Comparison of ENCODE assay signal across 18 cellular contexts in the genomic region with DNA sequence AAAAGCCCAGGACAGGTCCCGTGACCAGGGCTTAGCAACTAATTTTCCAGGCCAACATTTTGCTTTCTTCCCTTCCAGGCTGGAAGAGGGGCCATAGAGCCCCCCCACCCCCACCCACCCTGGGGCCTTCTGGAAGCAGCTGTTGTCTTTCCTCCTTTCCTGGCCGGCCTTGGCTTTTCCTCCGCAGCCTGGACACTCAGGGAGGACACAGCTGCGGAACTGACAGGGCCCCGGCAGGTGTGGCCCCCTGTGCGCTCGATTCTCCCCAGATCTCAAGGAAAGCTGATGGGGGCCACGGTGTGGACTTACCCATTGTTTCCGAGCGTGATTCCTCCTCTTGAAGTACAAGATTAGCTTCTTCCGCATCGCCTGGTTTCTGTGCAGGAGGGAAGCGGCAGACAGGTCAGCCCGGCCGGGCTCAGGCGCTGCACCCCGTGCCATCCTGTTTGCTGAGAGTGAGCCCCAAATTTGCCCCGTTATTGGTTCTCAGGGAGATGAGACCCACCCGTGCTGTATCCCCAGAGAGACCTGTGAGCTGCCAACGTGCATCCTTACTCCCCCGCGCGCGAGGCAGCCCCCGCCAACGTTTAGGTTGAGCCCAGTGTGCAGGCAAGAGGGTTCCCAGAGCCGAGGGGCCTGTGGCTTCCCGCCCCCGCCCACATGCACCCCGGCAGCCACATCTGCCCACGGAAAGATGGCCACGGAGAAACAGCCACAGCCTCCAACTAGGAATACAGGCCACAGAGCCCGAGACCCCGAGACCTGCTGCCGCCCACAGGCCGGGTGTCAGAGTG.
DNase-seq lines count a peak whose midpoint lies in the region; ATAC-seq and TF ChIP-seq lines count a peak whose summit lies in the region.
"Had no signal": no experiment of that assay in that cellular context is flagged by ENCODE, and none has a peak within 500 bp of the region (broad histone marks: within the 10 kb centered on the region; RNA-seq: fewer than 3 reads in every experiment).

No MANE protein-coding gene starts in this region.

- no peaks in the 10 kb centered on the region for H3K9me2 ChIP-seq in GM23338 (ENCODE audit: insufficient read depth)

- 93 to 94% methylated on average over 26 to 36 of the region's 36 CpGs for WGBS in endodermal cell (ENCODE audit: insufficient coverage in 1 of 2, insufficient read length in 1 of 2), 2 experiments

- H3K27me3 Mint-ChIP-seq in GM23338 (ENCODE audit: insufficient read depth, low read depth, poor library complexity) (peaks cover 33% of the 10 kb centered on the region), endodermal cell (ENCODE audit: insufficient read depth) (no peaks in the 10 kb centered on the region), nephron progenitor cell (ENCODE audit: low read depth, poor library complexity) (no peaks in the 10 kb centered on the region)
- no peaks in the 10 kb centered on the region for H3K27me3 Mint-ChIP-seq in activated T-helper 17 cell treated with anti-CD3 and anti-CD28 coated beads, Interleukin-2, amount 50 U/mL, for 72 hours

- ATAC-seq in GM23338 (no peak), HG03196 (IDR thresholded peaks at IDR 0.05; ENCODE audit: unreplicated experiment) (no peak)
- ATAC-seq in activated T-helper 17 cell treated with anti-CD3 and anti-CD28 coated beads, Interleukin-2, amount 50 U/mL, for 72 hours (replicated peaks): no peak
- ATAC-seq: mucosa of descending colon had no signal

- no peak overlapping the region for H3K4me2 ChIP-seq in GM23338

- no peak for DNase-seq in GM23338 (ENCODE audit: low spot score)
- no peak for DNase-seq in NT2/D1 (ENCODE audit: low read depth, low spot score)
- DNase-seq in endodermal cell: no peak
- DNase-seq in retina: peak; percentile 68
- DNase-seq in nephron progenitor cell: no peak
- DNase-seq: activated CD4-positive, CD25-positive, alpha-beta regulatory T cell treated with anti-CD3 and anti-CD28 coated beads, Interleukin-2, amount 50 U/mL, for 72 hours; activated T-cell treated with anti-CD3 and anti-CD28 coated beads for 4 hours; amniotic stem cell; colonic mucosa; head of caudate nucleus; Karpas-422; kidney; mucosa of descending colon; NCI-H1417 treated with DMSO at 0.1 percent for 48 hours; stimulated activated CD4-positive, alpha-beta T cell treated with anti-CD3 and anti-CD28 coated beads, Interleukin-15, amount 100 ng/mL, for 24 hours; substantia nigra had no signal

- H3K4me3 ChIP-seq in GM23338 (no peak overlapping the region), NT2/D1 (ENCODE audit: insufficient read length, low read depth) (no peak overlapping the region), endodermal cell (ENCODE audit: low read length) (no peak overlapping the region)
- H3K4me3 ChIP-seq: colonic mucosa, mucosa of descending colon had no signal

- no peak overlapping the region for H2AFZ ChIP-seq in GM23338

- peaks cover 38% of the 10 kb centered on the region for H3K4me1 Mint-ChIP-seq in GM23338
- peaks cover 12% of the 10 kb centered on the region for H3K4me1 Mint-ChIP-seq in endodermal cell
- no peaks in the 10 kb centered on the region for H3K4me1 Mint-ChIP-seq in activated T-helper 17 cell treated with anti-CD3 and anti-CD28 coated beads, Interleukin-2, amount 50 U/mL, for 72 hours
- peaks cover 27% of the 10 kb centered on the region for H3K4me1 Mint-ChIP-seq in nephron progenitor cell

- H3K9me3 ChIP-seq in NT2/D1 (ENCODE audit: insufficient read depth, low read length) (no peaks in the 10 kb centered on the region), endodermal cell (ENCODE audit: control insufficient read depth, low read length) (peaks cover 11% of the 10 kb centered on the region)
- H3K9me3 ChIP-seq: colonic mucosa, mucosa of descending colon had no signal

- H3K27ac ChIP-seq in GM23338 (ENCODE audit: low read depth) (no peak overlapping the region), endodermal cell (ENCODE audit: low read depth, low read length) (peak overlapping the region; percentile 58)
- H3K27ac ChIP-seq: colonic mucosa had no signal

- H3K9me3 Mint-ChIP-seq in GM23338: peaks cover 4% of the 10 kb centered on the region; the same call in 1 of the 3 replicates
- H3K9me3 Mint-ChIP-seq in endodermal cell: no peaks in the 10 kb centered on the region
- H3K9me3 Mint-ChIP-seq in activated T-helper 17 cell treated with anti-CD3 and anti-CD28 coated beads, Interleukin-2, amount 50 U/mL, for 72 hours: no peaks in the 10 kb centered on the region
- H3K9me3 Mint-ChIP-seq in nephron progenitor cell: no peaks in the 10 kb centered on the region

- H3K4me3 Mint-ChIP-seq in GM23338: no peak overlapping the region
- H3K4me3 Mint-ChIP-seq in endodermal cell: no peak overlapping the region
- no peak overlapping the region for H3K4me3 Mint-ChIP-seq in activated T-helper 17 cell treated with anti-CD3 and anti-CD28 coated beads, Interleukin-2, amount 50 U/mL, for 72 hours
- no peak overlapping the region for H3K4me3 Mint-ChIP-seq in nephron progenitor cell

- H4K20me1 ChIP-seq in GM23338 (replicated peaks; ENCODE audit: insufficient read depth): peaks cover 12% of the 10 kb centered on the region

- TF ChIP-seq CTCF in GM23338 (conservative IDR thresholded peaks at IDR 0.05; ENCODE audit: low read depth in 2 of 2) (no peak), endodermal cell (conservative IDR thresholded peaks at IDR 0.05) (no peak), nephron progenitor cell (IDR thresholded peaks at IDR 0.05) (no peak)

- H3K27ac Mint-ChIP-seq in GM23338 (peak overlapping the region; percentile 59; the same call in 1 of the 2 replicates), endodermal cell (peak overlapping the region; percentile 50), nephron progenitor cell (no peak overlapping the region)
- H3K27ac Mint-ChIP-seq in activated T-helper 17 cell treated with anti-CD3 and anti-CD28 coated beads, Interleukin-2, amount 50 U/mL, for 72 hours: no peak overlapping the region

- H3K27me3 ChIP-seq in GM23338 (ENCODE audit: insufficient read depth) (no peaks in the 10 kb centered on the region), NT2/D1 (ENCODE audit: insufficient read depth, insufficient read length) (no peaks in the 10 kb centered on the region), endodermal cell (ENCODE audit: control insufficient read depth, insufficient read depth, low read length, poor library complexity, severe bottlenecking) (no peaks in the 10 kb centered on the region)
- H3K27me3 ChIP-seq: colonic mucosa had no signal

- H3K4me1 ChIP-seq in GM23338 (ENCODE audit: insufficient read depth) (peaks cover 13% of the 10 kb centered on the region), NT2/D1 (ENCODE audit: insufficient read depth, insufficient read length) (peaks cover 40% of the 10 kb centered on the region), endodermal cell (ENCODE audit: control insufficient read depth, insufficient read depth, low read length) (peaks cover 4% of the 10 kb centered on the region)
- H3K4me1 ChIP-seq: colonic mucosa had no signal

- H3F3A ChIP-seq in GM23338 (replicated peaks; ENCODE audit: low read depth): peaks cover 28% of the 10 kb centered on the region

- H3K9ac ChIP-seq in NT2/D1 (ENCODE audit: insufficient read length, low read depth) (peak overlapping the region; percentile 22), endodermal cell (ENCODE audit: extremely low read depth, low read length, poor library complexity, severe bottlenecking) (no peak overlapping the region)

- H3K36me3 ChIP-seq in GM23338 (ENCODE audit: insufficient read depth) (no peaks in the 10 kb centered on the region), NT2/D1 (ENCODE audit: insufficient read depth, insufficient read length, low read length) (peaks cover 57% of the 10 kb centered on the region), endodermal cell (ENCODE audit: control insufficient read depth, insufficient read depth, low read length) (peaks cover 21% of the 10 kb centered on the region)
- H3K36me3 ChIP-seq: colonic mucosa had no signal

- H3K79me2 ChIP-seq in GM23338 (replicated peaks; ENCODE audit: insufficient read depth): peaks cover 13% of the 10 kb centered on the region

- H3K36me3 Mint-ChIP-seq in GM23338 (ENCODE audit: low read depth) (peaks cover 23% of the 10 kb centered on the region), endodermal cell (ENCODE audit: low read depth) (peaks cover 15% of the 10 kb centered on the region), nephron progenitor cell (ENCODE audit: low read depth) (peaks cover 16% of the 10 kb centered on the region)
- H3K36me3 Mint-ChIP-seq in activated T-helper 17 cell treated with anti-CD3 and anti-CD28 coated beads, Interleukin-2, amount 50 U/mL, for 72 hours (ENCODE audit: low read depth): peaks cover 31% of the 10 kb centered on the region

TF ChIP-seq in GM23338, 12 proteins besides CTCF, POLR2A, EP300 and RAD21 (continues in another document):
- TF ChIP-seq CREB1 (CRISPR knock-in tag; IDR thresholded peaks at IDR 0.05; ENCODE audit: low read depth) (no peak), STAT1 (IDR thresholded peaks at IDR 0.05; ENCODE audit: unreplicated experiment) (no peak), EZH2 (IDR thresholded peaks at IDR 0.05; ENCODE audit: low read depth, unreplicated experiment) (no peak), POLR2AphosphoS5 (IDR thresholded peaks at IDR 0.05; ENCODE audit: low read depth) (no peak), ZNF114 (CRISPR knock-in tag; IDR thresholded peaks at IDR 0.05) (no peak)

Comparison
In these comparisons a context has a peak if more than half of its experiments do, and no peak if none do; other contexts are left out.
1. H3K27ac Mint-ChIP-seq: peak in GM23338 (single experiment) and endodermal cell (single experiment); none in activated T-helper 17 cell treated with anti-CD3 and anti-CD28 coated beads, Interleukin-2, amount 50 U/mL, for 72 hours (single experiment) and nephron progenitor cell (single experiment).